Comparison of ENCODE assay signal across 39 cellular contexts in genomic region chr12:11987906-11988305, GRCh38.
"Had no signal": no experiment of that assay in that cellular context is flagged by ENCODE, and none has a peak within 500 bp of the region (broad histone marks: within the 10 kb centered on the region; RNA-seq: fewer than 3 reads in every experiment).

No MANE protein-coding gene starts in this region.

- H3K4me3 Mint-ChIP-seq: activated naive CD4-positive, alpha-beta T cell treated with anti-CD3 and anti-CD28 coated beads for 36 hours; activated naive CD4-positive, alpha-beta T cell treated with anti-CD3 and anti-CD28 coated beads, Interleukin-2, amount 10 ng/mL, durations not matched to agents 7 days and 5 days; activated naive CD4-positive, alpha-beta T cell treated with anti-CD3 and anti-CD28 coated beads, Interleukin-2, amount 50 U/mL, for 24 hours; activated naive CD8-positive, alpha-beta T cell; activated naive CD8-positive, alpha-beta T cell treated with anti-CD3 and anti-CD28 coated beads for 36 hours; activated naive CD8-positive, alpha-beta T cell treated with anti-CD3 and anti-CD28 coated beads, Interleukin-2, amount 10 ng/mL, durations not matched to agents 7 days and 5 days; activated naive CD8-positive, alpha-beta T cell treated with anti-CD3 and anti-CD28 coated beads, Interleukin-2, amount 50 U/mL, for 24 hours; activated T-cell treated with anti-CD3 and anti-CD28 coated beads, Interleukin-2, amount 50 U/mL, for 24 hours; activated T-cell treated with anti-CD3 and anti-CD28 coated beads, Interleukin-2, amount 50 U/mL, for 4 hours; activated T-cell treated with anti-CD3 and anti-CD28 coated beads, Interleukin-2, amount 50 U/mL, for 72 hours; activated T-helper 1 cell treated with anti-CD3 and anti-CD28 coated beads, Interleukin-12 subunit alpha, Interleukin-12 subunit beta, Interleukin-2, Interleukin-4 antibody, amounts not matched to agents 30 ng/mL and 10 ng/mL and 1 ng/mL, durations not matched to agents 14 hours and 24 hours and 36 hours; activated T-helper 17 cell treated with anti-CD3 and anti-CD28 coated beads, Interleukin-2, amount 50 U/mL, for 72 hours; brain; central memory CD8-positive, alpha-beta T cell had no signal

- H3K27ac Mint-ChIP-seq: activated naive CD4-positive, alpha-beta T cell treated with anti-CD3 and anti-CD28 coated beads for 36 hours; activated naive CD4-positive, alpha-beta T cell treated with anti-CD3 and anti-CD28 coated beads, Interleukin-2, amount 10 ng/mL, durations not matched to agents 7 days and 5 days; activated naive CD4-positive, alpha-beta T cell treated with anti-CD3 and anti-CD28 coated beads, Interleukin-2, amount 50 U/mL, for 24 hours; activated naive CD4-positive, alpha-beta T cell treated with anti-CD3 and anti-CD28 coated beads, Interleukin-2, amount 50 U/mL, for 72 hours; activated naive CD8-positive, alpha-beta T cell; activated naive CD8-positive, alpha-beta T cell treated with anti-CD3 and anti-CD28 coated beads for 36 hours; activated naive CD8-positive, alpha-beta T cell treated with anti-CD3 and anti-CD28 coated beads, Interleukin-2, amount 10 ng/mL, durations not matched to agents 7 days and 5 days; activated naive CD8-positive, alpha-beta T cell treated with anti-CD3 and anti-CD28 coated beads, Interleukin-2, amount 50 U/mL, for 24 hours; activated T-cell treated with anti-CD3 and anti-CD28 coated beads, Interleukin-2, amount 50 U/mL, for 24 hours; activated T-cell treated with anti-CD3 and anti-CD28 coated beads, Interleukin-2, amount 50 U/mL, for 72 hours; activated T-helper 1 cell treated with anti-CD3 and anti-CD28 coated beads, Interleukin-12 subunit alpha, Interleukin-12 subunit beta, Interleukin-2, Interleukin-4 antibody, amounts not matched to agents 30 ng/mL and 10 ng/mL and 1 ng/mL, durations not matched to agents 14 hours and 24 hours and 36 hours; activated T-helper 17 cell treated with anti-CD3 and anti-CD28 coated beads, Interleukin-2, amount 50 U/mL, for 72 hours; activated T-helper 2 cell treated with anti-CD3 and anti-CD28 coated beads, Interferon-gamma antibody, Interleukin-2, Interleukin-4, amounts not matched to agents 10 μg/mL and 5 μg/mL and 100 μg/mL, durations not matched to agents 14 hours and 24 hours and 36 hours; brain had no signal

- H3K36me3 ChIP-seq: adrenal gland, ascending aorta, brain microvascular endothelial cell, breast epithelium, cardiac muscle cell had no signal

- H3K4me1 ChIP-seq: adrenal gland, ascending aorta, body of pancreas, breast epithelium had no signal

- H3K9me3 ChIP-seq: adrenal gland, ascending aorta, body of pancreas, breast epithelium had no signal

- H3K27ac ChIP-seq: adrenal gland, ascending aorta, body of pancreas, brain microvascular endothelial cell, breast epithelium, cardiac muscle cell had no signal

- ATAC-seq: activated naive CD4-positive, alpha-beta T cell treated with anti-CD3 and anti-CD28 coated beads, Interleukin-2, amount 50 U/mL, for 72 hours; activated naive CD8-positive, alpha-beta T cell treated with anti-CD3 and anti-CD28 coated beads, Interleukin-2, amount 50 U/mL, for 24 hours; activated T-cell treated with anti-CD3 and anti-CD28 coated beads, Interleukin-2, amount 50 U/mL, for 4 hours; activated T-cell treated with anti-CD3 and anti-CD28 coated beads, Interleukin-2, amount 50 U/mL, for 72 hours; activated T-helper 17 cell treated with anti-CD3 and anti-CD28 coated beads, Interleukin-2, amount 50 U/mL, for 72 hours; body of pancreas had no signal

- H3K36me3 Mint-ChIP-seq: brain had no signal

- H3K27me3 ChIP-seq: adrenal gland, ascending aorta, body of pancreas, brain microvascular endothelial cell, breast epithelium, cardiac muscle cell had no signal

- FAIRE-seq: bronchial epithelial cell had no signal

- H3K4me1 Mint-ChIP-seq: brain had no signal

- H3K4me3 ChIP-seq: adrenal gland, ascending aorta, body of pancreas, breast epithelium, cardiac muscle cell had no signal

- H3K27me3 Mint-ChIP-seq: activated naive CD4-positive, alpha-beta T cell treated with anti-CD3 and anti-CD28 coated beads, Interleukin-2, amount 10 ng/mL, durations not matched to agents 7 days and 5 days; activated naive CD4-positive, alpha-beta T cell treated with anti-CD3 and anti-CD28 coated beads, Interleukin-2, amount 50 U/mL, for 24 hours; activated naive CD8-positive, alpha-beta T cell; activated naive CD8-positive, alpha-beta T cell treated with anti-CD3 and anti-CD28 coated beads for 36 hours; activated naive CD8-positive, alpha-beta T cell treated with anti-CD3 and anti-CD28 coated beads, Interleukin-2, amount 10 ng/mL, durations not matched to agents 7 days and 5 days; activated naive CD8-positive, alpha-beta T cell treated with anti-CD3 and anti-CD28 coated beads, Interleukin-2, amount 50 U/mL, for 24 hours; activated T-cell treated with anti-CD3 and anti-CD28 coated beads, Interleukin-2, amount 50 U/mL, for 24 hours; activated T-helper 17 cell treated with anti-CD3 and anti-CD28 coated beads, Interleukin-2, amount 50 U/mL, for 72 hours; central memory CD8-positive, alpha-beta T cell had no signal

- DNase-seq: activated effector memory CD4-positive, alpha-beta T cell treated with anti-CD3 and anti-CD28 coated beads, Interleukin-2, amount 50 U/mL, for 16 hours; activated effector memory CD4-positive, alpha-beta T cell treated with Interleukin-2 at 50 U/mL for 16 hours; activated gamma-delta T cell; activated gamma-delta T cell treated with Interleukin-2 at 50 U/mL for 16 hours; activated naive CD4-positive, alpha-beta T cell; activated naive CD4-positive, alpha-beta T cell treated with anti-CD3 and anti-CD28 coated beads for 36 hours; activated naive CD4-positive, alpha-beta T cell treated with anti-CD3 and anti-CD28 coated beads, Interleukin-2, amount 10 ng/mL, durations not matched to agents 7 days and 5 days; activated naive CD4-positive, alpha-beta T cell treated with anti-CD3 and anti-CD28 coated beads, Interleukin-2, amount 50 U/mL, for 16 hours; activated naive CD4-positive, alpha-beta T cell treated with Interleukin-2 at 50 U/mL for 16 hours; activated naive CD8-positive, alpha-beta T cell treated with anti-CD3 and anti-CD28 coated beads for 36 hours; activated naive CD8-positive, alpha-beta T cell treated with anti-CD3 and anti-CD28 coated beads, Interleukin-2, amount 10 ng/mL, durations not matched to agents 7 days and 5 days; activated naive CD8-positive, alpha-beta T cell treated with anti-CD3 and anti-CD28 coated beads, Interleukin-2, amount 50 U/mL, for 24 hours; activated T-cell treated with anti-CD3 and anti-CD28 coated beads, Interleukin-2, amount 50 U/mL, for 1 hour; activated T-cell treated with anti-CD3 and anti-CD28 coated beads, Interleukin-2, amount 50 U/mL, for 24 hours; activated T-cell treated with anti-CD3 and anti-CD28 coated beads, Interleukin-2, amount 50 U/mL, for 4 hours; activated T-cell treated with anti-CD3 and anti-CD28 coated beads, Interleukin-2, amount 50 U/mL, for 48 hours; activated T-cell treated with anti-CD3 and anti-CD28 coated beads, Interleukin-2, amount 50 U/mL, for 72 hours; amniotic stem cell; amygdala; anterior cingulate cortex; aorta; body of pancreas; brain microvascular endothelial cell; caudate nucleus; central memory CD4-positive, alpha-beta T cell; cerebellar nuclear complex had no signal
